1 cellular context compared by ENCODE assay signal in the genomic region with DNA sequence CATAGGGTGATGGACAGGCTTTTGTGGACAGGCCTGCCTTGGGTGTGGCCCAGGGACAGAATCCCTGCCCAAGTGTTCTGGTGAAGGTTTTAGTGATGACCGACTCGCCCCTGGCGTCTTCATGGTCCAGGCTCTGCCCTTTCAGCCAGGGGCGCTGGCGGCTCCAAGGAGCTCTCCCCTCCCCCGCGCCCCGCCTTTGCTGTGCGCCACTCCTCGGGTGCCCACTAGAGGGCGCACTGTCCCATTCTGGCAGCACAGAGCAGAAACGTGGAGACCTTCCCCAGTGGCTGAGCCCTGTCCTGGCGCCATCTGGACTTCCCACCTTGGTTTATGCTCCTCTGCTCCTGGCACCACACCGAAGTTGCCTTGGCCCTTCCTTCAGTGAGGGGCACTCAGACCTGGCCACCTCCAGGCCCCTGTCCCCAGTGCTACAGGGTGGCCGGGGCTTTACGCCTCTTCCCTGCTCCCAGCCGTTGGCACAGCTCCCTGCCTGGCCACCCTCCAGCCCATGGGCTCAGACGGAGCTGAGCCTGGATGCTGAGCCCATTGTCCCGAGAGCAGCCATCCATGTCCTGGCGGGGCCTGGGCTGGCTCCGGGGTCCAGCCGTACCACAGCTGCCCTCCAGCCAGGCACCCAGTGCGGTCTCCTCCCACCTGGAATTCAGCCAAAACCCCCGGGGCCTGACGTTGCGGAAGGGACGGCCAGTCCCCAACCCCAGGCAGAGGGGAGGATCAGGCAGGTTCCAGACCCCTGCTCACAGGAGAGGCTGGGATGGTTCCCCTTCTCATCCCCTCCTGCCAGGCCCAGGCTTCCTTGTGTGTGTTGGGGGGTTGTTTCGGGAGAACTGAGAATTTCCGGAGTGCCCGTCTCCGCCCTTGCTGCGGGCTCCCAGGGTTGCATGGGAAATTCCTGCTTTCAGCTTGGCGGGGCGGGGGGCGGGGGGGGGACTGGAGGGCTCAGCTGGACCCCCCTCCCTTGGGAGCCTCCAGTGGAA.
TF ChIP-seq lines count a peak whose summit lies in the region.

No MANE protein-coding gene starts in this region.

TF ChIP-seq in HepG2, 621 proteins besides CTCF, POLR2A, EP300 and RAD21 (continued from another document and continues in another):
- TF ChIP-seq, protein P1, sequence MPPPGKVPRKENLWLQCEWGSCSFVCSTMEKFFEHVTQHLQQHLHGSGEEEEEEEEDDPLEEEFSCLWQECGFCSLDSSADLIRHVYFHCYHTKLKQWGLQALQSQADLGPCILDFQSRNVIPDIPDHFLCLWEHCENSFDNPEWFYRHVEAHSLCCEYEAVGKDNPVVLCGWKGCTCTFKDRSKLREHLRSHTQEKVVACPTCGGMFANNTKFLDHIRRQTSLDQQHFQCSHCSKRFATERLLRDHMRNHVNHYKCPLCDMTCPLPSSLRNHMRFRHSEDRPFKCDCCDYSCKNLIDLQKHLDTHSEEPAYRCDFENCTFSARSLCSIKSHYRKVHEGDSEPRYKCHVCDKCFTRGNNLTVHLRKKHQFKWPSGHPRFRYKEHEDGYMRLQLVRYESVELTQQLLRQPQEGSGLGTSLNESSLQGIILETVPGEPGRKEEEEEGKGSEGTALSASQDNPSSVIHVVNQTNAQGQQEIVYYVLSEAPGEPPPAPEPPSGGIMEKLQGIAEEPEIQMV (CRISPR knock-in tag; IDR thresholded peaks at IDR 0.05; ENCODE audit: low read depth), result 0 out of 2 replicates have a peak, but pooled peaks have one; percentile 40
- TF ChIP-seq CENPX (CRISPR knock-in tag; IDR thresholded peaks at IDR 0.05), result no peak
- TF ChIP-seq HNRNPUL1 (IDR thresholded peaks at IDR 0.05; ENCODE audit: low read depth, low read length), result no peak
- TF ChIP-seq, protein P2, sequence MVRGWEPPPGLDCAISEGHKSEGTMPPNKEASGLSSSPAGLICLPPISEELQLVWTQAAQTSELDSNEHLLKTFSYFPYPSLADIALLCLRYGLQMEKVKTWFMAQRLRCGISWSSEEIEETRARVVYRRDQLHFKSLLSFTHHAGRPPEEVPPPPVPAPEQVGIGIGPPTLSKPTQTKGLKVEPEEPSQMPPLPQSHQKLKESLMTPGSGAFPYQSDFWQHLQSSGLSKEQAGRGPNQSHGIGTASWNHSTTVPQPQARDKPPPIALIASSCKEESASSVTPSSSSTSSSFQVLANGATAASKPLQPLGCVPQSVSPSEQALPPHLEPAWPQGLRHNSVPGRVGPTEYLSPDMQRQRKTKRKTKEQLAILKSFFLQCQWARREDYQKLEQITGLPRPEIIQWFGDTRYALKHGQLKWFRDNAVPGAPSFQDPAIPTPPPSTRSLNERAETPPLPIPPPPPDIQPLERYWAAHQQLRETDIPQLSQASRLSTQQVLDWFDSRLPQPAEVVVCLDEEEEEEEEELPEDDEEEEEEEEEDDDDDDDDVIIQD (CRISPR knock-in tag; IDR thresholded peaks at IDR 0.05; ENCODE audit: low read depth), result no peak
- TF ChIP-seq SALL1 (CRISPR knock-in tag; IDR thresholded peaks at IDR 0.05), result peak; percentile 65
- peak; percentile 51; the same call in 1 of the 2 replicates for TF ChIP-seq ZNF644 (CRISPR knock-in tag; IDR thresholded peaks at IDR 0.05; ENCODE audit: low read depth)
- TF ChIP-seq ZNF709 (CRISPR knock-in tag; IDR thresholded peaks at IDR 0.05), result no peak
- TF ChIP-seq ZNF343 (CRISPR knock-in tag; IDR thresholded peaks at IDR 0.05), result no peak
- TF ChIP-seq ZNF484 (CRISPR knock-in tag; IDR thresholded peaks at IDR 0.05; ENCODE audit: borderline replicate concordance, low read depth), result no peak
- TF ChIP-seq ZBTB1 (CRISPR knock-in tag; IDR thresholded peaks at IDR 0.05; ENCODE audit: borderline replicate concordance), result no peak
- TF ChIP-seq PLRG1 (conservative IDR thresholded peaks at IDR 0.05), result no peak
- no peak for TF ChIP-seq SP4 (CRISPR knock-in tag; IDR thresholded peaks at IDR 0.05)
- 0 out of 2 replicates have a peak, but pooled peaks have one; percentile 25 for TF ChIP-seq PPARG (CRISPR knock-in tag; conservative IDR thresholded peaks at IDR 0.05)
- TF ChIP-seq, protein P3, sequence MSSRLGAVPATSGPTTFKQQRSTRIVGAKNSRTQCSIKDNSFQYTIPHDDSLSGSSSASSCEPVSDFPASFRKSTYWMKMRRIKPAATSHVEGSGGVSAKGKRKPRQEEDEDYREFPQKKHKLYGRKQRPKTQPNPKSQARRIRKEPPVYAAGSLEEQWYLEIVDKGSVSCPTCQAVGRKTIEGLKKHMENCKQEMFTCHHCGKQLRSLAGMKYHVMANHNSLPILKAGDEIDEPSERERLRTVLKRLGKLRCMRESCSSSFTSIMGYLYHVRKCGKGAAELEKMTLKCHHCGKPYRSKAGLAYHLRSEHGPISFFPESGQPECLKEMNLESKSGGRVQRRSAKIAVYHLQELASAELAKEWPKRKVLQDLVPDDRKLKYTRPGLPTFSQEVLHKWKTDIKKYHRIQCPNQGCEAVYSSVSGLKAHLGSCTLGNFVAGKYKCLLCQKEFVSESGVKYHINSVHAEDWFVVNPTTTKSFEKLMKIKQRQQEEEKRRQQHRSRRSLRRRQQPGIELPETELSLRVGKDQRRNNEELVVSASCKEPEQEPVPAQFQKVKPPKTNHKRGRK (CRISPR knock-in tag; IDR thresholded peaks at IDR 0.05), result no peak
- TF ChIP-seq NFKB2 (CRISPR knock-in tag; IDR thresholded peaks at IDR 0.05; ENCODE audit: borderline replicate concordance), result no peak; the same call in 1 of the 2 replicates
- TF ChIP-seq, protein P4, sequence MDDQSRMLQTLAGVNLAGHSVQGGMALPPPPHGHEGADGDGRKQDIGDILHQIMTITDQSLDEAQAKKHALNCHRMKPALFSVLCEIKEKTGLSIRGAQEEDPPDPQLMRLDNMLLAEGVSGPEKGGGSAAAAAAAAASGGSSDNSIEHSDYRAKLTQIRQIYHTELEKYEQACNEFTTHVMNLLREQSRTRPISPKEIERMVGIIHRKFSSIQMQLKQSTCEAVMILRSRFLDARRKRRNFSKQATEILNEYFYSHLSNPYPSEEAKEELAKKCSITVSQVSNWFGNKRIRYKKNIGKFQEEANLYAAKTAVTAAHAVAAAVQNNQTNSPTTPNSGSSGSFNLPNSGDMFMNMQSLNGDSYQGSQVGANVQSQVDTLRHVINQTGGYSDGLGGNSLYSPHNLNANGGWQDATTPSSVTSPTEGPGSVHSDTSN (CRISPR knock-in tag; IDR thresholded peaks at IDR 0.05; ENCODE audit: borderline replicate concordance), result no peak
- no peak for TF ChIP-seq SMARCC2 (IDR thresholded peaks at IDR 0.05)
- TF ChIP-seq, protein P5, sequence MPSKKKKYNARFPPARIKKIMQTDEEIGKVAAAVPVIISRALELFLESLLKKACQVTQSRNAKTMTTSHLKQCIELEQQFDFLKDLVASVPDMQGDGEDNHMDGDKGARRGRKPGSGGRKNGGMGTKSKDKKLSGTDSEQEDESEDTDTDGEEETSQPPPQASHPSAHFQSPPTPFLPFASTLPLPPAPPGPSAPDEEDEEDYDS (CRISPR knock-in tag; IDR thresholded peaks at IDR 0.05), result no peak
- no peak for TF ChIP-seq ZSCAN29 (CRISPR knock-in tag; conservative IDR thresholded peaks at IDR 0.05)
- no peak for TF ChIP-seq RORA (CRISPR knock-in tag; IDR thresholded peaks at IDR 0.05)
- no peak for TF ChIP-seq NFE2L2 (IDR thresholded peaks at IDR 0.05; ENCODE audit: low read length)
- TF ChIP-seq ZNF441 (CRISPR knock-in tag; IDR thresholded peaks at IDR 0.05; ENCODE audit: borderline replicate concordance), result no peak
- TF ChIP-seq TAF15 (IDR thresholded peaks at IDR 0.05; ENCODE audit: low read depth, low read length, poor library complexity, severe bottlenecking), result no peak
- TF ChIP-seq, protein P6, sequence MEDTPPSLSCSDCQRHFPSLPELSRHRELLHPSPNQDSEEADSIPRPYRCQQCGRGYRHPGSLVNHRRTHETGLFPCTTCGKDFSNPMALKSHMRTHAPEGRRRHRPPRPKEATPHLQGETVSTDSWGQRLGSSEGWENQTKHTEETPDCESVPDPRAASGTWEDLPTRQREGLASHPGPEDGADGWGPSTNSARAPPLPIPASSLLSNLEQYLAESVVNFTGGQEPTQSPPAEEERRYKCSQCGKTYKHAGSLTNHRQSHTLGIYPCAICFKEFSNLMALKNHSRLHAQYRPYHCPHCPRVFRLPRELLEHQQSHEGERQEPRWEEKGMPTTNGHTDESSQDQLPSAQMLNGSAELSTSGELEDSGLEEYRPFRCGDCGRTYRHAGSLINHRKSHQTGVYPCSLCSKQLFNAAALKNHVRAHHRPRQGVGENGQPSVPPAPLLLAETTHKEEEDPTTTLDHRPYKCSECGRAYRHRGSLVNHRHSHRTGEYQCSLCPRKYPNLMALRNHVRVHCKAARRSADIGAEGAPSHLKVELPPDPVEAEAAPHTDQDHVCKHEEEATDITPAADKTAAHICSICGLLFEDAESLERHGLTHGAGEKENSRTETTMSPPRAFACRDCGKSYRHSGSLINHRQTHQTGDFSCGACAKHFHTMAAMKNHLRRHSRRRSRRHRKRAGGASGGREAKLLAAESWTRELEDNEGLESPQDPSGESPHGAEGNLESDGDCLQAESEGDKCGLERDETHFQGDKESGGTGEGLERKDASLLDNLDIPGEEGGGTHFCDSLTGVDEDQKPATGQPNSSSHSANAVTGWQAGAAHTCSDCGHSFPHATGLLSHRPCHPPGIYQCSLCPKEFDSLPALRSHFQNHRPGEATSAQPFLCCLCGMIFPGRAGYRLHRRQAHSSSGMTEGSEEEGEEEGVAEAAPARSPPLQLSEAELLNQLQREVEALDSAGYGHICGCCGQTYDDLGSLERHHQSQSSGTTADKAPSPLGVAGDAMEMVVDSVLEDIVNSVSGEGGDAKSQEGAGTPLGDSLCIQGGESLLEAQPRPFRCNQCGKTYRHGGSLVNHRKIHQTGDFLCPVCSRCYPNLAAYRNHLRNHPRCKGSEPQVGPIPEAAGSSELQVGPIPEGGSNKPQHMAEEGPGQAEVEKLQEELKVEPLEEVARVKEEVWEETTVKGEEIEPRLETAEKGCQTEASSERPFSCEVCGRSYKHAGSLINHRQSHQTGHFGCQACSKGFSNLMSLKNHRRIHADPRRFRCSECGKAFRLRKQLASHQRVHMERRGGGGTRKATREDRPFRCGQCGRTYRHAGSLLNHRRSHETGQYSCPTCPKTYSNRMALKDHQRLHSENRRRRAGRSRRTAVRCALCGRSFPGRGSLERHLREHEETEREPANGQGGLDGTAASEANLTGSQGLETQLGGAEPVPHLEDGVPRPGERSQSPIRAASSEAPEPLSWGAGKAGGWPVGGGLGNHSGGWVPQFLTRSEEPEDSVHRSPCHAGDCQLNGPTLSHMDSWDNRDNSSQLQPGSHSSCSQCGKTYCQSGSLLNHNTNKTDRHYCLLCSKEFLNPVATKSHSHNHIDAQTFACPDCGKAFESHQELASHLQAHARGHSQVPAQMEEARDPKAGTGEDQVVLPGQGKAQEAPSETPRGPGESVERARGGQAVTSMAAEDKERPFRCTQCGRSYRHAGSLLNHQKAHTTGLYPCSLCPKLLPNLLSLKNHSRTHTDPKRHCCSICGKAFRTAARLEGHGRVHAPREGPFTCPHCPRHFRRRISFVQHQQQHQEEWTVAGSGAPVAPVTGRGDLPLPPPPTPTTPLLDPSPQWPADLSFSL (CRISPR knock-in tag; IDR thresholded peaks at IDR 0.05), result no peak
- no peak for TF ChIP-seq TBP (CRISPR knock-in tag; IDR thresholded peaks at IDR 0.05)
- no peak for TF ChIP-seq HMG20A (CRISPR knock-in tag; IDR thresholded peaks at IDR 0.05; ENCODE audit: borderline replicate concordance)
- TF ChIP-seq, protein P7, sequence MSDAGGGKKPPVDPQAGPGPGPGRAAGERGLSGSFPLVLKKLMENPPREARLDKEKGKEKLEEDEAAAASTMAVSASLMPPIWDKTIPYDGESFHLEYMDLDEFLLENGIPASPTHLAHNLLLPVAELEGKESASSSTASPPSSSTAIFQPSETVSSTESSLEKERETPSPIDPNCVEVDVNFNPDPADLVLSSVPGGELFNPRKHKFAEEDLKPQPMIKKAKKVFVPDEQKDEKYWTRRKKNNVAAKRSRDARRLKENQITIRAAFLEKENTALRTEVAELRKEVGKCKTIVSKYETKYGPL (CRISPR knock-in tag; IDR thresholded peaks at IDR 0.05), result no peak
- no peak; the same call in 1 of the 2 replicates for TF ChIP-seq ZFP41 (CRISPR knock-in tag; IDR thresholded peaks at IDR 0.05; ENCODE audit: borderline replicate concordance)
- TF ChIP-seq JDP2 (CRISPR knock-in tag; IDR thresholded peaks at IDR 0.05; ENCODE audit: borderline replicate concordance), result no peak
- no peak for TF ChIP-seq JARID2 (CRISPR knock-in tag; IDR thresholded peaks at IDR 0.05; ENCODE audit: insufficient replicate concordance)
- TF ChIP-seq ZNF207 (IDR thresholded peaks at IDR 0.05; ENCODE audit: borderline replicate concordance), result no peak
- TF ChIP-seq SP140L (CRISPR knock-in tag; IDR thresholded peaks at IDR 0.05; ENCODE audit: borderline replicate concordance), result no peak
- TF ChIP-seq, protein P8, sequence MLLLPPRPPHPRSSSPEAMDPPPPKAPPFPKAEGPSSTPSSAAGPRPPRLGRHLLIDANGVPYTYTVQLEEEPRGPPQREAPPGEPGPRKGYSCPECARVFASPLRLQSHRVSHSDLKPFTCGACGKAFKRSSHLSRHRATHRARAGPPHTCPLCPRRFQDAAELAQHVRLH (CRISPR knock-in tag; IDR thresholded peaks at IDR 0.05; ENCODE audit: borderline replicate concordance, low read depth), result peak; percentile 53; the same call in 1 of the 2 replicates
- no peak for TF ChIP-seq ZNF577 (CRISPR knock-in tag; IDR thresholded peaks at IDR 0.05; ENCODE audit: borderline replicate concordance, low read depth)
- no peak for TF ChIP-seq ZNF776 (CRISPR knock-in tag; IDR thresholded peaks at IDR 0.05)
- no peak for TF ChIP-seq TOE1 (CRISPR knock-in tag; IDR thresholded peaks at IDR 0.05)
- no peak for TF ChIP-seq ZNF496 (CRISPR knock-in tag; IDR thresholded peaks at IDR 0.05; ENCODE audit: insufficient replicate concordance)
- TF ChIP-seq, protein P9, sequence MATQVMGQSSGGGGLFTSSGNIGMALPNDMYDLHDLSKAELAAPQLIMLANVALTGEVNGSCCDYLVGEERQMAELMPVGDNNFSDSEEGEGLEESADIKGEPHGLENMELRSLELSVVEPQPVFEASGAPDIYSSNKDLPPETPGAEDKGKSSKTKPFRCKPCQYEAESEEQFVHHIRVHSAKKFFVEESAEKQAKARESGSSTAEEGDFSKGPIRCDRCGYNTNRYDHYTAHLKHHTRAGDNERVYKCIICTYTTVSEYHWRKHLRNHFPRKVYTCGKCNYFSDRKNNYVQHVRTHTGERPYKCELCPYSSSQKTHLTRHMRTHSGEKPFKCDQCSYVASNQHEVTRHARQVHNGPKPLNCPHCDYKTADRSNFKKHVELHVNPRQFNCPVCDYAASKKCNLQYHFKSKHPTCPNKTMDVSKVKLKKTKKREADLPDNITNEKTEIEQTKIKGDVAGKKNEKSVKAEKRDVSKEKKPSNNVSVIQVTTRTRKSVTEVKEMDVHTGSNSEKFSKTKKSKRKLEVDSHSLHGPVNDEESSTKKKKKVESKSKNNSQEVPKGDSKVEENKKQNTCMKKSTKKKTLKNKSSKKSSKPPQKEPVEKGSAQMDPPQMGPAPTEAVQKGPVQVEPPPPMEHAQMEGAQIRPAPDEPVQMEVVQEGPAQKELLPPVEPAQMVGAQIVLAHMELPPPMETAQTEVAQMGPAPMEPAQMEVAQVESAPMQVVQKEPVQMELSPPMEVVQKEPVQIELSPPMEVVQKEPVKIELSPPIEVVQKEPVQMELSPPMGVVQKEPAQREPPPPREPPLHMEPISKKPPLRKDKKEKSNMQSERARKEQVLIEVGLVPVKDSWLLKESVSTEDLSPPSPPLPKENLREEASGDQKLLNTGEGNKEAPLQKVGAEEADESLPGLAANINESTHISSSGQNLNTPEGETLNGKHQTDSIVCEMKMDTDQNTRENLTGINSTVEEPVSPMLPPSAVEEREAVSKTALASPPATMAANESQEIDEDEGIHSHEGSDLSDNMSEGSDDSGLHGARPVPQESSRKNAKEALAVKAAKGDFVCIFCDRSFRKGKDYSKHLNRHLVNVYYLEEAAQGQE (IDR thresholded peaks at IDR 0.05; ENCODE audit: borderline replicate concordance in 1 of 2, low read depth in 1 of 2, low read length in 2 of 2), result no peak
